In the genomic region with DNA sequence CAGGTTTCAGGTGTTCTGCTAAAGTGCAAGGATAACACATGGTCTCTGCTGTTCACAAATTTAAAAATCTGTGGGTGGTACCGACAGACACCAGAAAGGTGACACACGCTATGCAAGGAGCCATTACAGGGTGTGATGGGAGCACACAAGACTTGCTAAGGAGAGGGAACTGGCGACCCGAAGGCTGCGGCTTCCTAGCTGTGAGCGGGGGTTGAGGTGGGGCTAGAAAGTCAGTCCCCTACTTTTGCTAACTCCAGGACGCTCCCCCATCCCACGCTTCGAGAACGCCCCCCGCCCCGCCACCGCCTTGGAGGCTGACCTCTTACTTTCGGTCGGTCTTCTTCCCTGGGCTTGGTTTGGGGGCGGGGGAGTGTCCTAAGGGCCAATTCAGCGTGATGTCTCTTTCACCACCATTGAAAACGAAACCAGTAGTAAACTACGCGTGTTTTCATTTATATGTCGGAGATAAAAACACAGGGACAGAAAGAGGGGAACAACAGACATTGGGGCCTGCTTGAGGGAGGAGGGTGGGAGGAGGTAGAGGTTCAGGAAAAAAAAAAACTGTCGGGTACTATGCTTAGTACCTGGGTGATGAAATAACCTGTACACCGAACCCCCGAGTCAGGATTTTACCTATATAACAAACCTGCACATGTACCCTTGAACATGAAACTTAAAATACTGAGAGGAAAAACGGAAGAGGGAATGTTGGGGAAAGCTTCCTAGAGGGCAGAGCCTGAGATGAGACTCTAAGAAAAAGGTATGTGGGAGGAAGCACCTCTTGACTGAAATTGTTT, we compare ENCODE assay signal across 8 cellular contexts. TPM values are rescaled to one million over a fixed set of nuclear protein-coding genes. Genes with fewer than 3 reads are reported as not detected.
DNase-seq lines count a peak whose midpoint lies in the region; ATAC-seq, FAIRE-seq and TF ChIP-seq lines count a peak whose summit lies in the region.

No MANE protein-coding gene starts in this region.

- H3K4me3 ChIP-seq in ascending aorta (peak overlapping the region; percentile 61 to 82), kidney (ENCODE audit: low read length in 2 of 2) (peak overlapping the region; percentile 83 to 94)

- H3K9ac ChIP-seq in kidney (ENCODE audit: low read length in 2 of 2): peak overlapping the region; percentile 97 to 98

- DNase-seq in SIG-M5 treated with dmso at 0.1 percent for 504 hours (lab: John Stamatoyannopoulos, UW; ENCODE audit: unreplicated experiment) (peak; percentile 78), SIG-M5 (lab: John Stamatoyannopoulos, UW) (no peak), RWPE1 (ENCODE audit: low spot score) (no peak), ascending aorta (ENCODE audit: low spot score in 2 of 2) (peak in 1 of 2 donors; percentile 79), kidney (peak; percentile 90), retina (no peak)
- peak in 2 of 3 experiments; percentile 30 to 70 for DNase-seq in stimulated activated CD4-positive, alpha-beta T cell treated with anti-CD3 and anti-CD28 coated beads, TNF-alpha, amount 100 ng/mL, for 24 hours (ENCODE audit: low read depth in 3 of 3)

- CTCF ChIA-PET in RWPE1 (lab: Yijun Ruan, JAX): interaction anchor here (0.7 to 1.1 kb wide), 2 partner anchors 42 to 97 kb away, joined by 3 to 4 read pairs; no protein-coding TSS in a partner anchor

- no peak for FAIRE-seq in kidney (lab: Jason Lieb, UNC)

- ATAC-seq in HG03097 (IDR thresholded peaks at IDR 0.05; ENCODE audit: low FRiP score, unreplicated experiment): no peak

- POLR2A ChIA-PET in RWPE1 (lab: Yijun Ruan, JAX; ENCODE audit: low non-redundant PET): no interaction called here

- H3K9me3 ChIP-seq in ascending aorta (no peaks in the 10 kb centered on the region), kidney (ENCODE audit: control insufficient read depth in 1 of 2, low read length in 2 of 2) (no peaks in the 10 kb centered on the region)

- no peaks in the 10 kb centered on the region for H3K27me3 ChIP-seq in ascending aorta

- intact Hi-C loops in ascending aorta (cut with DNase I) (loop anchor here (1.0 to 2.0 kb wide), 3 partner anchors 8 to 75 kb away; a partner anchor contains a TSS), kidney (cut with DNase I) (no loop called here)

- TF ChIP-seq CTCF in RWPE1 (conservative IDR thresholded peaks at IDR 0.05; ENCODE audit: low read depth): no peak
- no peak for TF ChIP-seq CTCF in ascending aorta (IDR thresholded peaks at IDR 0.05)
- no peak for TF ChIP-seq CTCF in kidney (IDR thresholded peaks at IDR 0.05; ENCODE audit: borderline replicate concordance, extremely low read depth, insufficient read depth)

- H3K36me3 ChIP-seq in ascending aorta (peaks cover 5% of the 10 kb centered on the region in 2 donors), kidney (ENCODE audit: control insufficient read depth in 1 of 2, insufficient read depth in 2 of 2, low read length in 2 of 2) (no peaks in the 10 kb centered on the region)

- H3K27ac ChIP-seq in RWPE1 (peak overlapping the region; percentile 100), ascending aorta (peak overlapping the region; percentile 95 to 99), kidney (ENCODE audit: low read depth in 2 of 2, low read length in 2 of 2) (peak overlapping the region; percentile 96 to 98)

- H3K4me1 ChIP-seq in ascending aorta (peaks cover 20 to 22% of the 10 kb centered on the region in 2 donors), kidney (ENCODE audit: control insufficient read depth in 1 of 2, insufficient read depth in 1 of 2, low read depth in 1 of 2, low read length in 2 of 2) (peaks cover 18 to 26% of the 10 kb centered on the region in 2 donors)

RNA-seq across cellular contexts. Expression of a gene that starts 1.1 kb away (rescaled TPM):
- total RNA-seq in ascending aorta (40.4 TPM), kidney (23.1 TPM)
- polyA plus RNA-seq in kidney (ENCODE audit: insufficient read depth, low read depth, low replicate concordance): 43.1 TPM

RNA-seq across cellular contexts. Expression of a gene that starts 5.1 kb away (rescaled TPM):
- total RNA-seq in ascending aorta: 211 TPM
- total RNA-seq in kidney: 153 TPM
- 43.8 TPM for polyA plus RNA-seq in kidney (ENCODE audit: insufficient read depth, low read depth, low replicate concordance)

RNA-seq across cellular contexts. Expression of a gene that starts 7.5 kb away (rescaled TPM):
- total RNA-seq in ascending aorta (31.2 TPM), kidney (34.1 TPM)
- 37.9 TPM for polyA plus RNA-seq in kidney (ENCODE audit: insufficient read depth, low read depth, low replicate concordance)

RNA-seq across cellular contexts. Expression of a gene that starts 14.0 kb away (rescaled TPM):
- total RNA-seq in ascending aorta (48.7 TPM), kidney (32.8 TPM)
- polyA plus RNA-seq in kidney (ENCODE audit: insufficient read depth, low read depth, low replicate concordance): 26.9 TPM

RNA-seq across cellular contexts. Expression of a gene that starts 17.8 kb away (rescaled TPM):
- total RNA-seq in ascending aorta (not detected), kidney (not detected)
- not detected for polyA plus RNA-seq in kidney (ENCODE audit: insufficient read depth, low read depth, low replicate concordance)

Comparison
In these comparisons a context has a peak if more than half of its experiments do, and no peak if none do; other contexts are left out.
1. DNase-seq: peak in SIG-M5 treated with dmso at 0.1 percent for 504 hours (single experiment), kidney (single experiment) and stimulated activated CD4-positive, alpha-beta T cell treated with anti-CD3 and anti-CD28 coated beads, TNF-alpha, amount 100 ng/mL, for 24 hours (2 of 3); none in SIG-M5 (single experiment), RWPE1 (single experiment) and retina (single experiment).
2. Peak in every context shown above with its lines, with median percentiles within 50 percentile points of each other: H3K27ac ChIP-seq.